ENCODE assay signal across 13 cellular contexts in genomic region chr7:137081694-137082093, GRCh38.
DNase-seq lines count a peak whose midpoint lies in the region; ATAC-seq, FAIRE-seq and TF ChIP-seq lines count a peak whose summit lies in the region.
"Had no signal": no experiment of that assay in that cellular context is flagged by ENCODE, and none has a peak within 500 bp of the region (broad histone marks: within the 10 kb centered on the region; RNA-seq: fewer than 3 reads in every experiment).

No MANE protein-coding gene starts in this region.

- TF ChIP-seq CTCF in D721Med (IDR thresholded peaks at IDR 0.05; ENCODE audit: insufficient read depth, missing control alignments), result no peak
- no peak for TF ChIP-seq CTCF in WERI-Rb-1 (IDR thresholded peaks at IDR 0.05; ENCODE audit: low read depth, low read length)
- no peak for TF ChIP-seq CTCF in cardiac muscle cell (IDR thresholded peaks at IDR 0.05; ENCODE audit: low read depth, low read length)

- H3K9me3 ChIP-seq in WERI-Rb-1 (ENCODE audit: severe bottlenecking) (no peaks in the 10 kb centered on the region), cardiac muscle cell (ENCODE audit: low read depth) (no peaks in the 10 kb centered on the region)
- H3K9me3 ChIP-seq: SJSA1 had no signal

- DNase-seq in D721Med (ENCODE audit: insufficient read length, low spot score), result no peak
- peak; percentile 34 for DNase-seq in WERI-Rb-1
- DNase-seq in cardiac muscle cell (ENCODE audit: low read depth in 1 of 2, low spot score in 1 of 2), result peak; percentile 43 to 97
- DNase-seq in renal cortical epithelial cell (ENCODE audit: low read depth), result peak; percentile 16
- DNase-seq in stimulated activated CD4-positive, alpha-beta T cell treated with anti-CD3 and anti-CD28 coated beads, Interleukin-4, amount 100 ng/mL, for 4 hours, result no peak
- DNase-seq in NCI-H1092 treated with DMSO at 0.1 percent for 48 hours (lab: John Stamatoyannopoulos, UW), result no peak
- DNase-seq: Calu3, NCI-H2029 treated with DMSO at 0.1 percent for 48 hours had no signal

- no peak overlapping the region for H3K27ac ChIP-seq in WERI-Rb-1
- no peak overlapping the region for H3K27ac ChIP-seq in cardiac muscle cell
- H3K27ac ChIP-seq: HL-60, SJSA1 had no signal

- H3K4me1 ChIP-seq in cardiac muscle cell (ENCODE audit: low read depth), result peaks cover 45% of the 10 kb centered on the region
- H3K4me1 ChIP-seq: SJSA1 had no signal

- ATAC-seq in esophagus mucosa, result no peak
- no peak for ATAC-seq in GM21717 (IDR thresholded peaks at IDR 0.05; ENCODE audit: unreplicated experiment)

- peak; percentile 92 for FAIRE-seq in D721Med (lab: Jason Lieb, UNC)
- FAIRE-seq: keratinocyte had no signal

- H3K36me3 ChIP-seq in WERI-Rb-1 (no peaks in the 10 kb centered on the region), cardiac muscle cell (no peaks in the 10 kb centered on the region)
- H3K36me3 ChIP-seq: SJSA1 had no signal

- H3K4me3 ChIP-seq in WERI-Rb-1 (ENCODE audit: low read depth, low read length) (no peak overlapping the region), cardiac muscle cell (no peak overlapping the region)
- H3K4me3 ChIP-seq: SJSA1 had no signal

- H3K27me3 ChIP-seq in WERI-Rb-1 (ENCODE audit: insufficient read depth, low read depth, severe bottlenecking) (peaks cover 2% of the 10 kb centered on the region), cardiac muscle cell (no peaks in the 10 kb centered on the region)
- H3K27me3 ChIP-seq: SJSA1 had no signal

Comparison
In these comparisons a context has a peak if more than half of its experiments do, and no peak if none do; other contexts are left out.
1. DNase-seq: peak in WERI-Rb-1 (single experiment), cardiac muscle cell (2 of 2) and renal cortical epithelial cell (single experiment); none in D721Med (single experiment), stimulated activated CD4-positive, alpha-beta T cell treated with anti-CD3 and anti-CD28 coated beads, Interleukin-4, amount 100 ng/mL, for 4 hours (0 of 2) and NCI-H1092 treated with DMSO at 0.1 percent for 48 hours (single experiment).